ENCODE assay signal across 9 cellular contexts in the genomic region with DNA sequence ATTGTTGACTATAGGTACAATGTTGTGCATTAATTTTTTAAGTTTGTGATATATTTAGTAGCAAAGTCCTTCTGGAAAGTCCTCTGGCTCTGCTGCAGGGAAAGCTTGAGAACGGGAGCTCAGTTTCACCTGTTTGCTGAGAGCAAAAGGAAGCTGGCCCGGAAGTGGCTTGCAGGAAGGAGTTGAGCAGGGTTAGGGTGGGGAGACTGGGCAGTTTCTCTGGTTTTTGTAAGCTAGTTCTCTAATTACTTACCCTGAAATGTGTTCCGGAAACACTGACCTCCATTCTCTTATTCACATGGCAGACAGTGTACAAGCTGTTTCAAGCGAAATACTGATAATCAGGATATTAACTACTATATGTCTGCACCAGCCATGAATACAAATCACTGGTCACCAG. TPM values are rescaled to one million over a fixed set of nuclear protein-coding genes. Genes with fewer than 3 reads are reported as not detected.
DNase-seq lines count a peak whose midpoint lies in the region; ATAC-seq and TF ChIP-seq lines count a peak whose summit lies in the region.
"Had no signal": no experiment of that assay in that cellular context is flagged by ENCODE, and none has a peak within 500 bp of the region (broad histone marks: within the 10 kb centered on the region; RNA-seq: fewer than 3 reads in every experiment).

No MANE protein-coding gene starts in this region.

- CTCF ChIA-PET in CD8-positive, alpha-beta memory T cell (lab: Charles Lee) = interaction anchor here (1.0 to 2.8 kb wide), 6 partner anchors 10 to 73 kb away, joined by 3 to 13 read pairs (median 5); a partner anchor contains a TSS

- no peaks in the 10 kb centered on the region for H3K27me3 ChIP-seq in CD8-positive, alpha-beta memory T cell (ENCODE audit: insufficient read depth, low read length, poor library complexity, severe bottlenecking)
- no peaks in the 10 kb centered on the region for H3K27me3 ChIP-seq in colonic mucosa

- H3K27me3 Mint-ChIP-seq in CD8-positive, alpha-beta memory T cell = no peaks in the 10 kb centered on the region

- no peaks in the 10 kb centered on the region for H3K9me3 Mint-ChIP-seq in CD8-positive, alpha-beta memory T cell
- H3K9me3 Mint-ChIP-seq: nephron had no signal

- H3K9me3 ChIP-seq in CD8-positive, alpha-beta memory T cell (ENCODE audit: low read length) = no peaks in the 10 kb centered on the region
- no peaks in the 10 kb centered on the region for H3K9me3 ChIP-seq in colonic mucosa

- peaks cover 33 to 52% (median 39%) of the 10 kb centered on the region in 3 donors for H3K4me1 Mint-ChIP-seq in CD8-positive, alpha-beta memory T cell

- peak overlapping the region; percentile 28 to 84 (median 75) for H3K4me3 Mint-ChIP-seq in CD8-positive, alpha-beta memory T cell
- H3K4me3 Mint-ChIP-seq: nephron had no signal

- TF ChIP-seq CTCF in colonic mucosa (IDR thresholded peaks at IDR 0.05) = no peak
- TF ChIP-seq CTCF in GM13977 (IDR thresholded peaks at IDR 0.05; ENCODE audit: extremely low read depth, insufficient read depth, missing control alignments) = no peak

- H3K36me3 Mint-ChIP-seq in CD8-positive, alpha-beta memory T cell = peaks cover 11 to 59% (median 12%) of the 10 kb centered on the region in 3 donors

- in situ Hi-C loops in GM13977 (cut with MboI; ENCODE audit: low pct_unique_long_range_greater_than_20kb, low sequenced_read_pairs, unreplicated experiment) = no loop called here

- intact Hi-C loops in colonic mucosa (cut with DNase I) = no loop called here

- no peak overlapping the region for H3K27ac ChIP-seq in CD8-positive, alpha-beta memory T cell (ENCODE audit: low read depth, low read length)
- peak overlapping the region; percentile 19 for H3K27ac ChIP-seq in colonic mucosa

- no peak overlapping the region for H3K9ac ChIP-seq in colonic mucosa (ENCODE audit: low read depth in 2 of 2, low read length in 2 of 2)

- POLR2A ChIA-PET in CD8-positive, alpha-beta memory T cell (lab: Charles Lee) = interaction anchor here (0.9 to 2.7 kb wide), 4 partner anchors 16 to 73 kb away, joined by 3 to 14 read pairs (median 10); a partner anchor contains a TSS

- peak in 4 of 5 donors; percentile 21 to 56 (median 27) for DNase-seq in CD8-positive, alpha-beta memory T cell
- DNase-seq in KG1 (lab: John Stamatoyannopoulos, UW) (peak; percentile 59), colonic mucosa (peak; percentile 44), superior temporal gyrus (ENCODE audit: extremely low spot score) (peak; percentile 8), GM13977 (ENCODE audit: low spot score) (no peak), NCI-H2227 (lab: John Stamatoyannopoulos, UW; ENCODE audit: unreplicated experiment) (no peak), DMS53 treated with DMSO at 0.1 percent for 48 hours (lab: John Stamatoyannopoulos, UW; ENCODE audit: unreplicated experiment) (no peak)

- H3K27ac Mint-ChIP-seq in CD8-positive, alpha-beta memory T cell = peak overlapping the region; percentile 66 to 94 (median 88)

- peak overlapping the region; percentile 10 for H3K4me3 ChIP-seq in CD8-positive, alpha-beta memory T cell (ENCODE audit: low read length)
- H3K4me3 ChIP-seq in colonic mucosa = no peak overlapping the region

- H3K4me1 ChIP-seq in CD8-positive, alpha-beta memory T cell (ENCODE audit: insufficient read depth, low read length) = peaks cover 41% of the 10 kb centered on the region
- H3K4me1 ChIP-seq in colonic mucosa = no peaks in the 10 kb centered on the region

- peak; percentile 61 for ATAC-seq in GM21367 (IDR thresholded peaks at IDR 0.05; ENCODE audit: unreplicated experiment)

- peaks cover 23% of the 10 kb centered on the region for H3K36me3 ChIP-seq in CD8-positive, alpha-beta memory T cell (ENCODE audit: insufficient read depth, low read length)
- peaks cover 10% of the 10 kb centered on the region for H3K36me3 ChIP-seq in colonic mucosa

RNA-seq across cellular contexts. Expression of a gene that starts 22.3 kb away (rescaled TPM):
- total RNA-seq in CD8-positive, alpha-beta memory T cell = 10 to 100 TPM; 40.3 to 42.6 TPM
- polyA plus RNA-seq in CD8-positive, alpha-beta memory T cell = 16.4 TPM
- 10 to 100 TPM in 1 of 2 donors, 1 to 10 TPM in 1; 6.8 to 12.6 TPM for total RNA-seq in colonic mucosa

Comparison
In these comparisons a context has a peak if more than half of its experiments do, and no peak if none do; other contexts are left out.
1. DNase-seq: peak in CD8-positive, alpha-beta memory T cell (4 of 5), KG1 (single experiment), colonic mucosa (single experiment) and superior temporal gyrus (single experiment); none in GM13977 (single experiment), NCI-H2227 (single experiment) and DMS53 treated with DMSO at 0.1 percent for 48 hours (single experiment).